Comparison of ENCODE assay signal across 9 cellular contexts in genomic region chr6:85404497-85405174, GRCh38. TPM values are rescaled to one million over a fixed set of nuclear protein-coding genes. Genes with fewer than 3 reads are reported as not detected.
A peak's percentile ranks its signal among the peaks of the same experiment; 100 is the strongest.
DNase-seq lines count a peak whose midpoint lies in the region; ATAC-seq and TF ChIP-seq lines count a peak whose summit lies in the region.
"Had no signal": no experiment of that assay in that cellular context is flagged by ENCODE, and none has a peak within 500 bp of the region (broad histone marks: within the 10 kb centered on the region; RNA-seq: fewer than 3 reads in every experiment).

No MANE protein-coding gene starts in this region.

- H3K36me3 ChIP-seq in HAP-1 (replicated peaks) (no peaks in the 10 kb centered on the region), BE2C (no peaks in the 10 kb centered on the region)

- ATAC-seq in GM19467 (IDR thresholded peaks at IDR 0.05; ENCODE audit: unreplicated experiment) (peak; percentile 19), esophagus mucosa (peak; percentile 77), HG02852 (IDR thresholded peaks at IDR 0.05; ENCODE audit: unreplicated experiment) (no peak)

- H3K4me1 ChIP-seq in HAP-1 (no peaks in the 10 kb centered on the region), BE2C (peaks cover 10% of the 10 kb centered on the region)

- peak; percentile 72 for DNase-seq in NCI-H460 (ENCODE audit: extremely low read depth, low read depth)
- no peak for DNase-seq in HAP-1 (ENCODE audit: low spot score in 2 of 2)
- DNase-seq in NCI-H2029 (lab: John Stamatoyannopoulos, UW), result no peak
- no peak for DNase-seq in BE2C
- DNase-seq: glutamatergic neuron had no signal

- TF ChIP-seq CTCF in BE2C (IDR thresholded peaks at IDR 0.05; ENCODE audit: low read depth, low read length), result no peak

- H3K27ac ChIP-seq in skin epidermis, result peak overlapping the region in 16 of 21 experiments; percentile 3 to 91 (median 50)

- H3K4me3 ChIP-seq in skin epidermis, result no peak overlapping the region
- H3K4me3 ChIP-seq in HAP-1, result no peak overlapping the region
- no peak overlapping the region for H3K4me3 ChIP-seq in BE2C (ENCODE audit: low read depth, low read length)

- in situ Hi-C loops in HAP-1 (cut with MboI; ENCODE audit: low sequenced_read_pairs), result no loop called here

- no peaks in the 10 kb centered on the region for H3K9me3 ChIP-seq in HAP-1
- H3K9me3 ChIP-seq in BE2C, result no peaks in the 10 kb centered on the region

- H3K27me3 ChIP-seq in HAP-1 (ENCODE audit: low read depth), result no peaks in the 10 kb centered on the region
- no peaks in the 10 kb centered on the region for H3K27me3 ChIP-seq in BE2C

RNA-seq across cellular contexts. Expression of gene NT5E, which starts 45.2 kb away (rescaled TPM):
- total RNA-seq in NCI-H460 (2014; rRNA removed; shearing (Covaris generic)), result 62.1 and 70.0 TPM in 2 replicates
- polyA plus RNA-seq in NCI-H460 (2014; cell fraction: nucleus; rRNA removed), result 13.1 and 22.2 TPM in 2 replicates
- 4.1 TPM for total RNA-seq in esophagus mucosa
- polyA plus RNA-seq in BE2C (2012; ENCODE audit: insufficient read depth, insufficient read length, low read depth), result 6.8 TPM

Comparison
In these comparisons a context has a peak if more than half of its experiments do, and no peak if none do; other contexts are left out.
1. RNA of gene NT5E, which starts 45.2 kb away (total RNA-seq): 62.1 to 70.0 TPM in NCI-H460; 4.1 TPM in esophagus mucosa (single experiment); every median in the first group is over 10 times any median in the second.